ENCODE assay signal across 7 cellular contexts in the genomic region with DNA sequence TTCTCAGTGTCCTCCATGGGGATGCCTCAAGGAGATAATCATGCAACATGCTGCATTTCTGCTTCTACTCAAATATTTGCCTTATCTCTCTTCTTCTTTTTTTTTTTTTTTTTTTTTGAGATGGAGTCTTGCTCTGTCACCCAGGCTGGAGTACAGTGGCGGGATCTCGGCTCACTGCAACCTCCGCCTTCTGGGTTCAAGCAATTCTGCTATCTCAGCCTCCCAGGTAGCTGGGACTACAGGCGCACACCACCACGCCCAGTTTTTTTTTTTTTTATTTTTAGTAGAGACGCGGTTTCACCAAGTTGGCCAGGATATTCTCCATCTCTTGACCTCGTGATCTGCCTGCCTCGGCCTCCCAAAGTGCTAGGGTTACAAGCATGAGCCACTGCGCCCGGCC. TPM values are rescaled to one million over a fixed set of nuclear protein-coding genes. Genes with fewer than 3 reads are reported as not detected.
"Had no signal": no experiment of that assay in that cellular context is flagged by ENCODE, and none has a peak within 500 bp of the region (broad histone marks: within the 10 kb centered on the region; RNA-seq: fewer than 3 reads in every experiment).

No MANE protein-coding gene starts in this region.

RNA-seq across cellular contexts. Expression of a gene that starts 46.1 kb away (rescaled TPM):
- total RNA-seq: GM23248, GM23338, H1, H4, H7, H9, HFFc6 had no signal
- polyA plus RNA-seq: GM23248, GM23338, H1 had no signal
